14 cellular contexts compared by ENCODE assay signal in the genomic region with DNA sequence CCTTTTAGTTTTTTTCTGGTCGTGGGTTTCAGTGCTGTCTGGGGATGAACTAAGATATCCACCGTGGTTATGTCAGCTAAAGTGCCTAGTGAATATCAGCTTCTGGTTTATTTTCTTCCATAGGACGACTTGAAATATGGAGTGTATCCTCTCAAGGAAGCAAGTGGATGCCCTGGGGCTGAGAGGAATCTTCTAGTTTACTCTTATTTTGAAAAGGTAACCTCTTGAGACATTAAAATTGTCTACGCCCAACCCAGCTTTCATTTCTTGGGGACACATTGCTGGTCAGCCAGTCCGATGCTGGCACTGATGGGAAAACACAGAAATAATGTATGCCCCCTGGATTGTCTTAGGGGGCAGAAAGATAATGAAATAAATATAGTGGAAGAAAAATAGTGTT. TPM values are rescaled to one million over a fixed set of nuclear protein-coding genes. Genes with fewer than 3 reads are reported as not detected.
A peak's percentile ranks its signal among the peaks of the same experiment; 100 is the strongest.
DNase-seq lines count a peak whose midpoint lies in the region; ATAC-seq and TF ChIP-seq lines count a peak whose summit lies in the region.
"Had no signal": no experiment of that assay in that cellular context is flagged by ENCODE, and none has a peak within 500 bp of the region (broad histone marks: within the 10 kb centered on the region; RNA-seq: fewer than 3 reads in every experiment).

No MANE protein-coding gene starts in this region.

- H4K20me1 ChIP-seq in SU-DHL-6 (ENCODE audit: low read depth, low read length), result no peaks in the 10 kb centered on the region

- H3F3A ChIP-seq in SU-DHL-6 (ENCODE audit: insufficient read depth), result no peaks in the 10 kb centered on the region

- no peaks in the 10 kb centered on the region for H3K9me2 ChIP-seq in SU-DHL-6 (replicated peaks; ENCODE audit: insufficient read depth, low read length)

- H3K9me3 ChIP-seq in SU-DHL-6 (ENCODE audit: insufficient read depth, low read length) (peaks cover 32% of the 10 kb centered on the region; the same call in 1 of the 2 replicates), parathyroid adenoma (ENCODE audit: control insufficient read depth, low read length) (no peaks in the 10 kb centered on the region)

- H3K27ac ChIP-seq in SU-DHL-6 (ENCODE audit: low read depth, low read length), result no peak overlapping the region
- peak overlapping the region; percentile 83 for H3K27ac ChIP-seq in epithelial cell of prostate
- no peak overlapping the region for H3K27ac ChIP-seq in parathyroid adenoma
- H3K27ac ChIP-seq: coronary artery had no signal

- CTCF ChIA-PET in activated CD4-positive, alpha-beta T cell treated with anti-CD3 and anti-CD28 coated beads for 36 hours (lab: Charles Lee), result no interaction called here

- peak overlapping the region; percentile 55 for H3K4me3 Mint-ChIP-seq in activated CD4-positive, alpha-beta T cell treated with anti-CD3 and anti-CD28 coated beads for 36 hours

- H3K9ac ChIP-seq in SU-DHL-6 (ENCODE audit: low read length), result no peak overlapping the region
- H3K9ac ChIP-seq in parathyroid adenoma, result no peak overlapping the region

- peak overlapping the region; percentile 29 for H3K27ac Mint-ChIP-seq in activated CD4-positive, alpha-beta T cell treated with anti-CD3 and anti-CD28 coated beads for 36 hours

- no peaks in the 10 kb centered on the region for H3K27me3 Mint-ChIP-seq in activated CD4-positive, alpha-beta T cell treated with anti-CD3 and anti-CD28 coated beads for 36 hours

- peaks cover 52% of the 10 kb centered on the region for H3K36me3 ChIP-seq in SU-DHL-6 (ENCODE audit: low read length)
- no peaks in the 10 kb centered on the region for H3K36me3 ChIP-seq in parathyroid adenoma (ENCODE audit: control insufficient read depth, insufficient read depth, low read length)

- H2AFZ ChIP-seq in SU-DHL-6 (ENCODE audit: low read depth, low read length, severe bottlenecking) (no peak overlapping the region), parathyroid adenoma (no peak overlapping the region)

- DNase-seq in activated CD4-positive, alpha-beta T cell treated with anti-CD3 and anti-CD28 coated beads for 36 hours, result no peak
- no peak for DNase-seq in activated CD4-positive, alpha-beta T cell treated with anti-CD3 and anti-CD28 coated beads, Interleukin-2, amount 50 U/mL, for 1 hour
- DNase-seq in epithelial cell of prostate (ENCODE audit: low read depth, low spot score) (no peak), AML-193 (lab: John Stamatoyannopoulos, UW) (no peak), omental fat pad (ENCODE audit: low spot score) (no peak)
- DNase-seq: NCI-H1105; NCI-H82; small intestine; stimulated activated CD8-positive, alpha-beta memory T cell treated with anti-CD3 and anti-CD28 coated beads, Interleukin-4, amount 100 ng/mL, for 48 hours; T-helper 9 cell had no signal

- peaks cover 2% of the 10 kb centered on the region for H3K4me1 ChIP-seq in parathyroid adenoma

- peaks cover 40% of the 10 kb centered on the region for H3K4me1 Mint-ChIP-seq in activated CD4-positive, alpha-beta T cell treated with anti-CD3 and anti-CD28 coated beads for 36 hours

- H3K4me2 ChIP-seq in SU-DHL-6 (ENCODE audit: low read depth, low read length, poor library complexity, severe bottlenecking), result peak overlapping the region; percentile 75
- no peak overlapping the region for H3K4me2 ChIP-seq in parathyroid adenoma (ENCODE audit: low read length)

- intact Hi-C loops in activated CD4-positive, alpha-beta T cell treated with anti-CD3 and anti-CD28 coated beads for 36 hours (cut with DNase I, micrococcal nuclease), result loop anchor here (2.0 to 10.0 kb wide), 5 partner anchors 123 to 716 kb away; a partner anchor contains a TSS

- peaks cover 55% of the 10 kb centered on the region for H3K36me3 Mint-ChIP-seq in activated CD4-positive, alpha-beta T cell treated with anti-CD3 and anti-CD28 coated beads for 36 hours (ENCODE audit: low read depth)

- POLR2A ChIA-PET in activated CD4-positive, alpha-beta T cell treated with anti-CD3 and anti-CD28 coated beads for 36 hours (lab: Charles Lee), result no interaction called here

- H3K4me3 ChIP-seq in SU-DHL-6 (ENCODE audit: insufficient read depth, low read length, poor library complexity, severe bottlenecking) (peak overlapping the region; percentile 75), parathyroid adenoma (ENCODE audit: low read depth, low read length) (peak overlapping the region; percentile 87)

- H3K9me3 Mint-ChIP-seq in activated CD4-positive, alpha-beta T cell treated with anti-CD3 and anti-CD28 coated beads for 36 hours (ENCODE audit: low read depth), result peaks cover 4% of the 10 kb centered on the region

- H3K27me3 ChIP-seq in SU-DHL-6 (ENCODE audit: low read length), result no peaks in the 10 kb centered on the region
- H3K27me3 ChIP-seq in parathyroid adenoma (ENCODE audit: control insufficient read depth, insufficient read depth, low read length), result no peaks in the 10 kb centered on the region

- H3K79me2 ChIP-seq in SU-DHL-6 (ENCODE audit: insufficient read depth, low read length), result peaks cover 28% of the 10 kb centered on the region
- H3K79me2 ChIP-seq in parathyroid adenoma, result peaks cover 4% of the 10 kb centered on the region

- TF ChIP-seq CTCF in SU-DHL-6 (IDR thresholded peaks at IDR 0.05; ENCODE audit: insufficient read depth, low read length, poor library complexity, severe bottlenecking) (no peak), parathyroid adenoma (IDR thresholded peaks at IDR 0.05) (no peak), omental fat pad (IDR thresholded peaks at IDR 0.05) (no peak)

- no peak for ATAC-seq in activated CD4-positive, alpha-beta T cell treated with anti-CD3 and anti-CD28 coated beads for 36 hours
- ATAC-seq in omental fat pad (ENCODE audit: low FRiP score) (no peak), HG02970 (IDR thresholded peaks at IDR 0.05; ENCODE audit: low FRiP score, unreplicated experiment) (no peak)

RNA-seq across cellular contexts. Expression of a gene that starts 1.6 kb away (rescaled TPM):
- 10 to 100 TPM; 16.8 to 22.2 TPM for total RNA-seq in activated CD4-positive, alpha-beta T cell treated with anti-CD3 and anti-CD28 coated beads for 36 hours
- total RNA-seq in omental fat pad, result 10 to 100 TPM in 2 of 4 donors, 1 to 10 TPM in 2; 6.3 to 12.5 (median 10.3) TPM
